In the genomic region with DNA sequence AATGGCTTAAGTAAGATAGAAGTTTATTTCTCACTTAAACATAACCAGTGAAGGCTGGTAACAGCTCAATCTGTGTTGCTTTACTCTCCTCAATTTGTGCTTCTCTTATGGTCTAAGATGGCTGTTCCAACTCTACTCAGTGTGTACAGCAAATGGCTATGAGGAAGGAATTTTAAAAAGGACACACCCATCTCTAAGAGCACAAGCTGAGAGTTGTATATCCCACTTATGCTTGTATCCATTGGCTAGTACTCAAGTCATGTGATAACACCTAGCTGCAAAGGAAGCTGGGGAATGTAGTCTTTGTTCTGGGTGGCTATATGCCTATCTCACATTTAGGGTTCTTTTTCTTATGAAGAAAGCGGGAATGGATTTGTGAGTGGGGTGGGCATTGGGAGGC, we compare ENCODE assay signal across 8 cellular contexts.
A peak's percentile ranks its signal among the peaks of the same experiment; 100 is the strongest.
DNase-seq lines count a peak whose midpoint lies in the region; TF ChIP-seq lines count a peak whose summit lies in the region.

No MANE protein-coding gene starts in this region.

- H3K27me3 Mint-ChIP-seq in progenitor cell of endocrine pancreas = no peaks in the 10 kb centered on the region

- TF ChIP-seq CTCF in GM12865 (IDR thresholded peaks at IDR 0.05; ENCODE audit: insufficient read depth, low read depth, low read length, missing control alignments) (no peak), fibroblast of pulmonary artery (IDR thresholded peaks at IDR 0.05; ENCODE audit: low read length, missing control alignments) (no peak), progenitor cell of endocrine pancreas (IDR thresholded peaks at IDR 0.05; ENCODE audit: unreplicated experiment) (no peak)

- peaks cover 2% of the 10 kb centered on the region for H3K4me1 Mint-ChIP-seq in progenitor cell of endocrine pancreas (ENCODE audit: low read depth)

- peak; percentile 31 for DNase-seq in GM12865 (ENCODE audit: low read depth)
- DNase-seq in H4 (ENCODE audit: low spot score) = peak; percentile 38
- DNase-seq in NCI-H69 (lab: John Stamatoyannopoulos, UW) = peak; percentile 2
- DNase-seq in fibroblast of pulmonary artery (ENCODE audit: low read depth) = peak; percentile 53
- no peak for DNase-seq in NCI-H2227 (lab: John Stamatoyannopoulos, UW; ENCODE audit: unreplicated experiment)
- no peak for DNase-seq in head of caudate nucleus
- DNase-seq in progenitor cell of endocrine pancreas (ENCODE audit: low spot score, unreplicated experiment) = no peak
- DNase-seq in C1 segment of cervical spinal cord (lab: John Stamatoyannopoulos, UW) = no peak

- no peak overlapping the region for H3K4me3 ChIP-seq in GM12865 (ENCODE audit: low read depth, low read length)
- no peak overlapping the region for H3K4me3 ChIP-seq in fibroblast of pulmonary artery (replicated peaks; ENCODE audit: low read depth, low read length)

- no peaks in the 10 kb centered on the region for H3K36me3 Mint-ChIP-seq in progenitor cell of endocrine pancreas (ENCODE audit: insufficient read depth)

- no peak overlapping the region for H3K4me3 Mint-ChIP-seq in progenitor cell of endocrine pancreas (ENCODE audit: low read depth)

- peaks cover 4% of the 10 kb centered on the region for H3K9me3 Mint-ChIP-seq in progenitor cell of endocrine pancreas (ENCODE audit: low read depth)

- intact Hi-C loops in head of caudate nucleus (cut with DNase I) = no loop called here

- no peak overlapping the region for H3K27ac Mint-ChIP-seq in progenitor cell of endocrine pancreas

Comparison
In these comparisons a context has a peak if more than half of its experiments do, and no peak if none do; other contexts are left out.
1. DNase-seq: peak in GM12865 (single experiment), H4 (single experiment), NCI-H69 (single experiment) and fibroblast of pulmonary artery (single experiment); none in NCI-H2227 (single experiment), head of caudate nucleus (0 of 42), progenitor cell of endocrine pancreas (single experiment) and C1 segment of cervical spinal cord (0 of 14).